In genomic region chr11:75946531-75947530, GRCh38 we compare ENCODE assay signal across 9 cellular contexts.
DNase-seq lines count a peak whose midpoint lies in the region; ATAC-seq and TF ChIP-seq lines count a peak whose summit lies in the region.
"Had no signal": no experiment of that assay in that cellular context is flagged by ENCODE, and none has a peak within 500 bp of the region (broad histone marks: within the 10 kb centered on the region; RNA-seq: fewer than 3 reads in every experiment).

No MANE protein-coding gene starts in this region.

- CTCF ChIA-PET in HEK293T (lab: Yijun Ruan, JAX) = no interaction called here
- CTCF ChIA-PET in T-cell (lab: Charles Lee) = interaction anchor here in 1 of 2 donors (1.2 kb wide), 1 partner anchor 13 kb away, joined by 4 read pairs; no protein-coding TSS in a partner anchor
- CTCF ChIA-PET in OCI-LY7 (lab: Charles Lee; ENCODE audit: unreplicated experiment) = no interaction called here

- TF ChIP-seq POLR2A in esophagus muscularis mucosa (IDR thresholded peaks at IDR 0.05; ENCODE audit: low read depth) (no peak), gastrocnemius medialis (IDR thresholded peaks at IDR 0.05) (no peak)

- no peaks in the 10 kb centered on the region for H3K9me2 ChIP-seq in OCI-LY7 (ENCODE audit: insufficient read depth, low read length)

- intact Hi-C loops in esophagus muscularis mucosa (cut with DNase I) = no loop called here
- intact Hi-C loops in gastrocnemius medialis (cut with DNase I; ENCODE audit: low total_unique reads) = no loop called here
- intact Hi-C loops in OCI-LY7 (cut with micrococcal nuclease; ENCODE audit: unreplicated experiment) = no loop called here

- H3K36me3 ChIP-seq in esophagus muscularis mucosa (no peaks in the 10 kb centered on the region), gastrocnemius medialis (no peaks in the 10 kb centered on the region), OCI-LY7 (ENCODE audit: insufficient read depth, low read length) (no peaks in the 10 kb centered on the region)

- H4K20me1 ChIP-seq in OCI-LY7 (ENCODE audit: insufficient read depth, low read length) = peaks cover 8% of the 10 kb centered on the region; the same call in 1 of the 2 replicates

- H3K79me2 ChIP-seq in OCI-LY7 (ENCODE audit: insufficient read depth, low read depth, low read length) = no peaks in the 10 kb centered on the region; the same call in 1 of the 2 replicates

- peaks cover 19 to 53% (median 47%) of the 10 kb centered on the region in 4 donors for H3K4me1 ChIP-seq in esophagus muscularis mucosa
- peaks cover 21 to 29% of the 10 kb centered on the region in 2 donors for H3K4me1 ChIP-seq in gastrocnemius medialis
- H3K4me1 ChIP-seq in OCI-LY7 (ENCODE audit: insufficient read depth, low read length, poor library complexity, severe bottlenecking) = no peaks in the 10 kb centered on the region

- H3K9me3 Mint-ChIP-seq in T-cell = no peaks in the 10 kb centered on the region
- no peaks in the 10 kb centered on the region for H3K9me3 Mint-ChIP-seq in activated naive CD8-positive, alpha-beta T cell treated with anti-CD3 and anti-CD28 coated beads for 36 hours
- H3K9me3 Mint-ChIP-seq: naive thymus-derived CD8-positive, alpha-beta T cell had no signal

- H3K4me3 Mint-ChIP-seq in T-cell = no peak overlapping the region
- no peak overlapping the region for H3K4me3 Mint-ChIP-seq in activated naive CD8-positive, alpha-beta T cell treated with anti-CD3 and anti-CD28 coated beads for 36 hours
- H3K4me3 Mint-ChIP-seq: naive thymus-derived CD8-positive, alpha-beta T cell had no signal

- no TSS peak for BruUV-seq in OCI-LY7 (replicated peaks; lab: Mats Ljungman, UMichigan)

- H3K27me3 Mint-ChIP-seq in T-cell = no peaks in the 10 kb centered on the region
- H3K27me3 Mint-ChIP-seq in activated naive CD8-positive, alpha-beta T cell treated with anti-CD3 and anti-CD28 coated beads for 36 hours = no peaks in the 10 kb centered on the region
- H3K27me3 Mint-ChIP-seq: naive thymus-derived CD8-positive, alpha-beta T cell had no signal

- peak overlapping the region; percentile 15 to 58 (median 40) for H3K27ac ChIP-seq in esophagus muscularis mucosa (replicated peaks in 1 of 4)
- peak overlapping the region; percentile 11 to 59 (median 34) for H3K27ac ChIP-seq in gastrocnemius medialis
- H3K27ac ChIP-seq in OCI-LY7 (ENCODE audit: low read depth, low read length, poor library complexity, severe bottlenecking) = no peak overlapping the region

- H3K36me3 Mint-ChIP-seq in T-cell = no peaks in the 10 kb centered on the region
- no peaks in the 10 kb centered on the region for H3K36me3 Mint-ChIP-seq in activated naive CD8-positive, alpha-beta T cell treated with anti-CD3 and anti-CD28 coated beads for 36 hours
- H3K36me3 Mint-ChIP-seq: naive thymus-derived CD8-positive, alpha-beta T cell had no signal

- no peak for TF ChIP-seq EP300 in esophagus muscularis mucosa (IDR thresholded peaks at IDR 0.05)

- no peak overlapping the region for H3K4me2 ChIP-seq in OCI-LY7 (ENCODE audit: low read length)

- TF ChIP-seq CTCF in esophagus muscularis mucosa (IDR thresholded peaks at IDR 0.05) (no peak), gastrocnemius medialis (IDR thresholded peaks at IDR 0.05 in 4 of 5, conservative IDR thresholded peaks at IDR 0.05 in 1 of 5) (no peak), OCI-LY7 (conservative IDR thresholded peaks at IDR 0.05; ENCODE audit: low read length) (no peak), GM20000 (IDR thresholded peaks at IDR 0.05; ENCODE audit: extremely low read depth, missing control alignments) (no peak)

- WGBS in esophagus muscularis mucosa = 78% methylated on average over 8 of the region's 8 CpGs

- H3K27ac Mint-ChIP-seq in T-cell = peak overlapping the region in 1 of 2 donors; percentile 18
- H3K27ac Mint-ChIP-seq in activated naive CD8-positive, alpha-beta T cell treated with anti-CD3 and anti-CD28 coated beads for 36 hours = no peak overlapping the region

- H3K9me3 ChIP-seq in esophagus muscularis mucosa = no peaks in the 10 kb centered on the region
- no peaks in the 10 kb centered on the region for H3K9me3 ChIP-seq in gastrocnemius medialis
- no peaks in the 10 kb centered on the region for H3K9me3 ChIP-seq in OCI-LY7 (ENCODE audit: low read length)

- peaks cover 21 to 28% (median 23%) of the 10 kb centered on the region in 3 donors for H3K4me1 Mint-ChIP-seq in T-cell
- peaks cover 24% of the 10 kb centered on the region for H3K4me1 Mint-ChIP-seq in activated naive CD8-positive, alpha-beta T cell treated with anti-CD3 and anti-CD28 coated beads for 36 hours

- POLR2A ChIA-PET in HEK293T (lab: Yijun Ruan, JAX) (no interaction called here), T-cell (lab: Charles Lee) (interaction anchor here in 1 of 2 donors (0.6 kb wide), 1 partner anchor 635 kb away, joined by 3 read pairs; no protein-coding TSS in a partner anchor), OCI-LY7 (lab: Charles Lee) (interaction anchor here (0.8 to 1.3 kb wide), 4 partner anchors 10 to 66 kb away, joined by 3 to 5 read pairs (median 4); no protein-coding TSS in a partner anchor)

- H3K4me3 ChIP-seq in esophagus muscularis mucosa = no peak overlapping the region
- H3K4me3 ChIP-seq in gastrocnemius medialis = no peak overlapping the region
- no peak overlapping the region for H3K4me3 ChIP-seq in OCI-LY7 (ENCODE audit: low read depth, low read length, poor library complexity, severe bottlenecking)

- no peaks in the 10 kb centered on the region for H3K27me3 ChIP-seq in esophagus muscularis mucosa
- H3K27me3 ChIP-seq in gastrocnemius medialis = no peaks in the 10 kb centered on the region

- no peak overlapping the region for H2AFZ ChIP-seq in OCI-LY7 (ENCODE audit: low read length)

- peak; percentile 56 to 74 for ATAC-seq in gastrocnemius medialis
- no peak for ATAC-seq in T-cell (replicated peaks in 1 of 4)

- DNase-seq in HEK293T (ENCODE audit: extremely low spot score) (no peak), NCI-H69 (lab: John Stamatoyannopoulos, UW) (peak; percentile 76), esophagus muscularis mucosa (ENCODE audit: extremely low spot score) (no peak), gastrocnemius medialis (peak in 1 of 2 donors; percentile 15), T-cell (no peak), OCI-LY7 (ENCODE audit: low spot score) (no peak), GM20000 (ENCODE audit: low spot score) (no peak)
- no peak for DNase-seq in activated naive CD8-positive, alpha-beta T cell treated with anti-CD3 and anti-CD28 coated beads for 36 hours
- DNase-seq: naive thymus-derived CD8-positive, alpha-beta T cell had no signal

- in situ Hi-C loops in gastrocnemius medialis (cut with MboI; ENCODE audit: low sequenced_read_pairs in 4 of 4) = no loop called here

TF ChIP-seq in HEK293T, 16 proteins besides CTCF, POLR2A, EP300 and RAD21:
- TF ChIP-seq HDGF (IDR thresholded peaks at IDR 0.05; ENCODE audit: borderline replicate concordance) = no peak
- TF ChIP-seq CTBP1 (IDR thresholded peaks at IDR 0.05; ENCODE audit: borderline replicate concordance) = no peak
- peak; percentile 24; the same call in 1 of the 2 replicates for TF ChIP-seq L3MBTL2 (conservative IDR thresholded peaks at IDR 0.05)
- no peak for TF ChIP-seq NFRKB (IDR thresholded peaks at IDR 0.05)

Comparison
In these comparisons a context has a peak if more than half of its experiments do, and no peak if none do; other contexts are left out.
1. ATAC-seq: peak in gastrocnemius medialis (2 of 2); none in T-cell (0 of 4).